18 cellular contexts compared by ENCODE assay signal in genomic region chr1:92933459-92933858, GRCh38. TPM values are rescaled to one million over a fixed set of nuclear protein-coding genes. Genes with fewer than 3 reads are reported as not detected.
A peak's percentile ranks its signal among the peaks of the same experiment; 100 is the strongest.
DNase-seq lines count a peak whose midpoint lies in the region; ATAC-seq and TF ChIP-seq lines count a peak whose summit lies in the region.
"Had no signal": no experiment of that assay in that cellular context is flagged by ENCODE, and none has a peak within 500 bp of the region (broad histone marks: within the 10 kb centered on the region; RNA-seq: fewer than 3 reads in every experiment).

No MANE protein-coding gene starts in this region.

- no peaks in the 10 kb centered on the region for H3K36me3 ChIP-seq in adipocyte (ENCODE audit: control insufficient read depth, insufficient read depth, low read length, severe bottlenecking)
- H3K36me3 ChIP-seq in sigmoid colon = no peaks in the 10 kb centered on the region
- H3K36me3 ChIP-seq: heart left ventricle had no signal

- H3K4me3 Mint-ChIP-seq in HFFc6 = no peak overlapping the region; the same call in 1 of the 2 replicates
- H3K4me3 Mint-ChIP-seq: CD14-positive monocyte; naive thymus-derived CD8-positive, alpha-beta T cell had no signal

- H3K27ac Mint-ChIP-seq in HFFc6 = peak overlapping the region; percentile 31

- H3K27ac ChIP-seq in sigmoid colon = peak overlapping the region in 3 of 4 donors; percentile 66 to 80 (median 74)

- H3K4me3 ChIP-seq in adipocyte (ENCODE audit: low read length) (no peak overlapping the region), fibroblast of pulmonary artery (replicated peaks; ENCODE audit: low read depth, low read length) (no peak overlapping the region), sigmoid colon (no peak overlapping the region)
- H3K4me3 ChIP-seq: heart left ventricle had no signal

- peaks cover 60% of the 10 kb centered on the region for H3K4me1 Mint-ChIP-seq in HFFc6 (ENCODE audit: low read depth)

- intact Hi-C loops in sigmoid colon (cut with DNase I) = no loop called here

- no peaks in the 10 kb centered on the region for H3K27me3 ChIP-seq in adipocyte (replicated peaks; ENCODE audit: control insufficient read depth, insufficient read depth, low read length)
- H3K27me3 ChIP-seq in sigmoid colon = no peaks in the 10 kb centered on the region
- H3K27me3 ChIP-seq: heart left ventricle had no signal

- no peaks in the 10 kb centered on the region for H3K36me3 Mint-ChIP-seq in HFFc6 (ENCODE audit: low read depth)

- H3K9me3 Mint-ChIP-seq in HFFc6 = no peaks in the 10 kb centered on the region
- H3K9me3 Mint-ChIP-seq: CD14-positive monocyte; IgD-negative memory B cell; naive thymus-derived CD8-positive, alpha-beta T cell had no signal

- TF ChIP-seq EP300 in sigmoid colon (IDR thresholded peaks at IDR 0.05) = no peak

- H3K9ac ChIP-seq in adipocyte (ENCODE audit: low read length) = peak overlapping the region; percentile 39

- no peak for TF ChIP-seq CTCF in HFFc6 (IDR thresholded peaks at IDR 0.05)
- TF ChIP-seq CTCF in fibroblast of pulmonary artery (IDR thresholded peaks at IDR 0.05; ENCODE audit: low read length, missing control alignments) = no peak
- TF ChIP-seq CTCF in sigmoid colon (IDR thresholded peaks at IDR 0.05) = no peak

- no peaks in the 10 kb centered on the region for H3K27me3 Mint-ChIP-seq in HFFc6 (ENCODE audit: insufficient read depth)
- H3K27me3 Mint-ChIP-seq: IgD-negative memory B cell; naive thymus-derived CD8-positive, alpha-beta T cell had no signal

- H3K9me3 ChIP-seq in adipocyte (ENCODE audit: control insufficient read depth, low read length) (no peaks in the 10 kb centered on the region), sigmoid colon (no peaks in the 10 kb centered on the region)
- H3K9me3 ChIP-seq: heart left ventricle had no signal

- WGBS in sigmoid colon, 2 donors = 42 to 65% methylated on average over 2 of the region's 2 CpGs

- DNase-seq in HFFc6 (no peak), adipocyte (ENCODE audit: low read depth) (peak; percentile 23), fibroblast of pulmonary artery (ENCODE audit: low read depth) (peak; percentile 39), sigmoid colon (no peak), DMS 273 (lab: John Stamatoyannopoulos, UW; ENCODE audit: unreplicated experiment) (no peak)
- no peak for DNase-seq in stimulated activated CD4-positive, alpha-beta T cell treated with anti-CD3 and anti-CD28 coated beads, Interleukin-4, amount 100 ng/mL, for 24 hours
- DNase-seq in activated CD4-positive, CD25-positive, alpha-beta regulatory T cell (lab: John Stamatoyannopoulos, UW) = no peak
- DNase-seq: activated CD4-positive, alpha-beta T cell treated with anti-CD3 and anti-CD28 coated beads, Interleukin-2, amount 50 U/mL, for 48 hours; effector CD4-positive, alpha-beta T cell; heart left ventricle; naive thymus-derived CD8-positive, alpha-beta T cell; NCI-H1417 treated with DMSO at 0.1 percent for 48 hours; right cardiac atrium; stimulated activated CD4-positive, alpha-beta T cell treated with anti-CD3 and anti-CD28 coated beads, Interleukin-2, amount 100 ng/mL, for 48 hours had no signal

- TF ChIP-seq POLR2A in sigmoid colon (IDR thresholded peaks at IDR 0.05) = no peak

- no peak for ATAC-seq in HG02970 (IDR thresholded peaks at IDR 0.05; ENCODE audit: low FRiP score, unreplicated experiment)
- ATAC-seq: heart left ventricle; naive thymus-derived CD8-positive, alpha-beta T cell; Panc1 had no signal

- H3K4me1 ChIP-seq in adipocyte (ENCODE audit: control insufficient read depth, insufficient read depth, low read length) = peaks cover 38% of the 10 kb centered on the region
- H3K4me1 ChIP-seq in sigmoid colon = peaks cover 0 to 49% (median 40%) of the 10 kb centered on the region in 4 donors

RNA-seq across cellular contexts. Expression of gene DIPK1A, which starts 27.8 kb away (rescaled TPM):
- total RNA-seq in HFFc6 (2021; fragmentation: NEBNext Ultra II Directional; extraction: Animal tissue kit (Norgen Biotek cat#: 25700)) = 10 to 100 TPM; 18.9 to 24.5 (median 21.9) TPM
- 10 to 100 TPM; 19.1 to 35.5 (median 26.7) TPM for total RNA-seq in sigmoid colon
- polyA plus RNA-seq in sigmoid colon = 1 to 10 TPM; 1.8 to 7.3 (median 2.5) TPM

Comparison
In these comparisons a context has a peak if more than half of its experiments do, and no peak if none do; other contexts are left out.
1. DNase-seq: peak in adipocyte (single experiment) and fibroblast of pulmonary artery (single experiment); none in HFFc6 (single experiment), sigmoid colon (single experiment), DMS 273 (single experiment), stimulated activated CD4-positive, alpha-beta T cell treated with anti-CD3 and anti-CD28 coated beads, Interleukin-4, amount 100 ng/mL, for 24 hours (single experiment) and activated CD4-positive, CD25-positive, alpha-beta regulatory T cell (0 of 4).